In genomic region chr22:21045585-21046294, GRCh38 we compare ENCODE assay signal across 8 cellular contexts. TPM values are rescaled to one million over a fixed set of nuclear protein-coding genes. Genes with fewer than 3 reads are reported as not detected.
DNase-seq lines count a peak whose midpoint lies in the region; ATAC-seq and TF ChIP-seq lines count a peak whose summit lies in the region.

Gene LRRC74B (plus strand): TSS chr22:21045946. CDS start chr22:21045987, 41 bp downstream.

- peak; percentile 85 for ATAC-seq in GM19351 (IDR thresholded peaks at IDR 0.05; ENCODE audit: unreplicated experiment)

- H3K9me3 ChIP-seq in NT2/D1 (ENCODE audit: insufficient read depth, low read length), result no peaks in the 10 kb centered on the region

- peaks cover 7% of the 10 kb centered on the region for H3K27me3 ChIP-seq in NT2/D1 (ENCODE audit: insufficient read depth, insufficient read length)

- DNase-seq in AG08395 (ENCODE audit: low spot score) (peak; percentile 98), HT1080 (ENCODE audit: low read depth) (peak; percentile 91), NT2/D1 (ENCODE audit: low read depth, low spot score) (peak; percentile 81), activated T-cell treated with anti-CD3 and anti-CD28 coated beads for 24 hours (ENCODE audit: low read depth) (peak; percentile 68), epithelial cell of proximal tubule (ENCODE audit: low read depth) (peak; percentile 13), midbrain (lab: John Stamatoyannopoulos, UW) (peak; percentile 82)
- DNase-seq in stimulated activated CD8-positive, alpha-beta memory T cell treated with anti-CD3 and anti-CD28 coated beads, Interleukin-15, amount 100 ng/mL, for 48 hours (ENCODE audit: low read depth in 2 of 2), result peak; percentile 76 to 82

- H3K4me3 ChIP-seq in NT2/D1 (ENCODE audit: insufficient read length, low read depth) (peak within 1 kb of the TSS; percentile 47), epithelial cell of proximal tubule (ENCODE audit: low read depth, low read length) (peak within 1 kb of the TSS; percentile 53)

- no peak for TF ChIP-seq CTCF in epithelial cell of proximal tubule (conservative IDR thresholded peaks at IDR 0.05; ENCODE audit: low read depth, low read length)

- peaks cover 6% of the 10 kb centered on the region for H3K4me1 ChIP-seq in NT2/D1 (ENCODE audit: insufficient read depth, insufficient read length)

- H3K36me3 ChIP-seq in NT2/D1 (ENCODE audit: insufficient read depth, insufficient read length, low read length), result no peaks in the 10 kb centered on the region

- peak within 1 kb of the TSS; percentile 51 for H3K9ac ChIP-seq in NT2/D1 (ENCODE audit: insufficient read length, low read depth)

RNA-seq across cellular contexts. Expression of gene LRRC74B, which starts in this region (rescaled TPM):
- not detected in 2 replicates for total RNA-seq in HT1080 (2014; rRNA removed; shearing (Covaris generic))
- not detected in 2 replicates for polyA plus RNA-seq in HT1080 (2015; cell fraction: cytosol; rRNA removed)
- polyA plus RNA-seq in HT1080 (2015; cell fraction: nucleus; rRNA removed), result 0.05 and 0.11 TPM in 2 replicates
- total RNA-seq in epithelial cell of proximal tubule, result not detected in 2 replicates

Comparison
In these comparisons a context has a peak if more than half of its experiments do, and no peak if none do; other contexts are left out.
1. Peak in every context shown above with its lines: DNase-seq, ATAC-seq and H3K4me3 ChIP-seq.
2. Peak in DNase-seq in HT1080; RNA of the gene not detected or under 1 TPM.
3. Peak in DNase-seq and H3K4me3 ChIP-seq in epithelial cell of proximal tubule; RNA of the gene not detected or under 1 TPM.
4. DNase-seq: peak in every context shown above with its lines; median percentile 98 in AG08395; 91 in HT1080; 82 in midbrain; 81 in NT2/D1; 79 in stimulated activated CD8-positive, alpha-beta memory T cell treated with anti-CD3 and anti-CD28 coated beads, Interleukin-15, amount 100 ng/mL, for 48 hours; 68 in activated T-cell treated with anti-CD3 and anti-CD28 coated beads for 24 hours; 13 in epithelial cell of proximal tubule.